Comparison of ENCODE assay signal across 21 cellular contexts in the genomic region with DNA sequence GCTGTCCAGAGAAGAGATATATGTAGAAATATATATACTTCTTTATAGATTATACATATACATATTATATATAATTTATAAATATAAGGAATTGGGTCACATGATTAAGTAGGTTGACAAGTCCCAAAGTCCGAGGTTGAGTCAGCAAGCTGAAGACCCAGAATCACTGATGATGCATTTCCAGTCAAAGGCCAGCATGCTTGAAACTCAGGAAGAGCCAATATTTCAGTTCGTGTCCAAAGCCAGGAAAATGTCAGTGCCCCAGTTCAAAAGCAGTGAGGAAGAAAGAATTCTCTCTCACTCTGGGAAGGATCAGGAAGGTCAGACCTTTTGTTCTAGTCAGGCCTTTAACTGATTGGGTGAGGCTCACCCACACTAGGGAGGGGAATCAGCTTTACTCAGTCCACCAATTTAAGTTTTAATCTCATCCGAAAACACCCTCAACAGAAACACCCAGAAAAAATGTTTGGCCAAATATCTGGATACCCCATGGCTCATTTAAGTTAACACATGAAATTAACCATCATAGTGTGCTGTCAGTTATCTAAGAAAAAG. TPM values are rescaled to one million over a fixed set of nuclear protein-coding genes. Genes with fewer than 3 reads are reported as not detected.
"Had no signal": no experiment of that assay in that cellular context is flagged by ENCODE, and none has a peak within 500 bp of the region (broad histone marks: within the 10 kb centered on the region; RNA-seq: fewer than 3 reads in every experiment).

No MANE protein-coding gene starts in this region.

- H3K27ac ChIP-seq: PC-9, VCaP had no signal

- H2AFZ ChIP-seq: PC-9 had no signal

- H3K9me3 Mint-ChIP-seq: activated CD4-positive, alpha-beta memory T cell treated with anti-CD3 and anti-CD28 coated beads for 36 hours; activated CD4-positive, alpha-beta T cell treated with anti-CD3 and anti-CD28 coated beads, Interleukin-2, amount 10 ng/mL, durations not matched to agents 7 days and 5 days; activated naive CD4-positive, alpha-beta T cell treated with anti-CD3 and anti-CD28 coated beads, Interleukin-2, amount 10 ng/mL, durations not matched to agents 7 days and 5 days; activated naive CD8-positive, alpha-beta T cell treated with anti-CD3 and anti-CD28 coated beads for 36 hours; activated T-cell treated with anti-CD3 and anti-CD28 coated beads, Interleukin-2, amount 50 U/mL, for 4 hours; central memory CD8-positive, alpha-beta T cell had no signal

- H3K36me3 Mint-ChIP-seq: activated naive CD4-positive, alpha-beta T cell treated with anti-CD3 and anti-CD28 coated beads, Interleukin-2, amount 10 ng/mL, durations not matched to agents 7 days and 5 days had no signal

- H3K4me2 ChIP-seq: PC-9 had no signal

- ATAC-seq: activated T-cell treated with anti-CD3 and anti-CD28 coated beads, Interleukin-2, amount 50 U/mL, for 4 hours had no signal

- H3K4me1 Mint-ChIP-seq: activated CD4-positive, alpha-beta T cell treated with anti-CD3 and anti-CD28 coated beads, Interleukin-2, amount 10 ng/mL, durations not matched to agents 7 days and 5 days; activated naive CD4-positive, alpha-beta T cell treated with anti-CD3 and anti-CD28 coated beads, Interleukin-2, amount 10 ng/mL, durations not matched to agents 7 days and 5 days; activated naive CD8-positive, alpha-beta T cell treated with anti-CD3 and anti-CD28 coated beads for 36 hours; central memory CD8-positive, alpha-beta T cell had no signal

- H3K4me3 ChIP-seq: PC-9 had no signal

- H3K27me3 Mint-ChIP-seq: activated CD4-positive, alpha-beta memory T cell treated with anti-CD3 and anti-CD28 coated beads for 36 hours; activated CD4-positive, alpha-beta T cell treated with anti-CD3 and anti-CD28 coated beads, Interleukin-2, amount 10 ng/mL, durations not matched to agents 7 days and 5 days; activated naive CD4-positive, alpha-beta T cell treated with anti-CD3 and anti-CD28 coated beads, Interleukin-2, amount 10 ng/mL, durations not matched to agents 7 days and 5 days; activated naive CD8-positive, alpha-beta T cell treated with anti-CD3 and anti-CD28 coated beads for 36 hours; central memory CD8-positive, alpha-beta T cell had no signal

- H3K27ac Mint-ChIP-seq: activated CD4-positive, alpha-beta memory T cell treated with anti-CD3 and anti-CD28 coated beads for 36 hours; activated CD4-positive, alpha-beta T cell treated with anti-CD3 and anti-CD28 coated beads, Interleukin-2, amount 10 ng/mL, durations not matched to agents 7 days and 5 days; activated naive CD4-positive, alpha-beta T cell treated with anti-CD3 and anti-CD28 coated beads, Interleukin-2, amount 10 ng/mL, durations not matched to agents 7 days and 5 days; activated naive CD8-positive, alpha-beta T cell treated with anti-CD3 and anti-CD28 coated beads for 36 hours had no signal

- DNase-seq: activated CD4-positive, alpha-beta memory T cell treated with anti-CD3 and anti-CD28 coated beads for 36 hours; activated CD4-positive, alpha-beta T cell treated with anti-CD3 and anti-CD28 coated beads, Interleukin-2, amount 10 ng/mL, durations not matched to agents 7 days and 5 days; activated CD4-positive, CD25-positive, alpha-beta regulatory T cell; activated CD8-positive, alpha-beta memory T cell treated with anti-CD3 and anti-CD28 coated beads for 24 hours; activated gamma-delta T cell; activated naive CD4-positive, alpha-beta T cell treated with anti-CD3 and anti-CD28 coated beads, Interleukin-2, amount 10 ng/mL, durations not matched to agents 7 days and 5 days; activated naive CD8-positive, alpha-beta T cell treated with anti-CD3 and anti-CD28 coated beads for 36 hours; activated T-cell treated with anti-CD3 and anti-CD28 coated beads, Interleukin-2, amount 50 U/mL, for 4 hours; aorta; KG1; NCI-H1105; NCI-H1436 treated with DMSO at 0.1 percent for 48 hours; NCI-H187; NCI-H2081; NCI-H446; NCI-H524; PC-9; SIG-M5; T-helper 1 cell had no signal

- H3K4me3 Mint-ChIP-seq: activated CD4-positive, alpha-beta memory T cell treated with anti-CD3 and anti-CD28 coated beads for 36 hours; activated CD4-positive, alpha-beta T cell treated with anti-CD3 and anti-CD28 coated beads, Interleukin-2, amount 10 ng/mL, durations not matched to agents 7 days and 5 days; activated naive CD4-positive, alpha-beta T cell treated with anti-CD3 and anti-CD28 coated beads, Interleukin-2, amount 10 ng/mL, durations not matched to agents 7 days and 5 days; activated naive CD8-positive, alpha-beta T cell treated with anti-CD3 and anti-CD28 coated beads for 36 hours; activated T-cell treated with anti-CD3 and anti-CD28 coated beads, Interleukin-2, amount 50 U/mL, for 4 hours; central memory CD8-positive, alpha-beta T cell had no signal

RNA-seq across cellular contexts. Expression of a gene that starts 42.0 kb away (rescaled TPM):
- total RNA-seq: activated CD4-positive, alpha-beta T cell treated with anti-CD3 and anti-CD28 coated beads, Interleukin-2, amount 10 ng/mL, durations not matched to agents 7 days and 5 days; activated naive CD8-positive, alpha-beta T cell treated with anti-CD3 and anti-CD28 coated beads for 36 hours; activated T-cell treated with anti-CD3 and anti-CD28 coated beads, Interleukin-2, amount 50 U/mL, for 4 hours had no signal
